ENCODE assay signal across 1 cellular context in the genomic region with DNA sequence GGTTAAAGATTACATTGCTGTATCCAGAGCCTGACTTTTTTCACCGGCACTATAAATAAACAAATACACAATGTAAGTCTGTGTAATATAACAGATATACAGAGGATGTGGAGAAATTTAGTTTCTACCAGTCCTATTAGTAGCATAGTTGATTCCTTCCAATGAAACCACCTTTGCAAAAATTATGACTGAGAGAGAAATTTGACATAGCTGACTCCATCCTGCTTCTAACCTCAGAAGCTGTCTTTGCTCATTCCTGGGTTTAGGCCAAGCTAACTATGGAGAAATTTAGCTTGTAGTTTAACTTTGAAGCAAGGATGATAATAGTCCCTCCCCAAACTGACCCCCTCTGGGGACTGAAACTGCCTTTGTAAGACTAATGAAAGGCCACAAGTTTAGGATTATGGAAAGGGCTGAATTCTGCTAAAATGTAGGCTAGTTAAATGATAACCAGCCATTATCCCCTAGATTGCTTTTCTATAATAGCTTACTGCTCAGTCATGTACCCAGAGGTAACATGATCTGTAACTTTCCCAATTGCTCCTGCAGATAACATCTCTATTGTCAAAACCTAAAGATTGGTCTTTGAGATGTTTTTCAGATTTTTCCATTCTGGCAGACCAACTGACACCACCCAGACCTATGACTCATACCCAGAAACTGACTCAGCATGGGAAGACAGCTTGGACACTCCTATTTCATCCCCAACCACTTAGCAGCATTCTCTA.
TF ChIP-seq lines count a peak whose summit lies in the region.

No MANE protein-coding gene starts in this region.

TF ChIP-seq in HEK293, 187 proteins besides CTCF, POLR2A, EP300 and RAD21 (continued from another document and continues in another):
- TF ChIP-seq ZNF768 (tag by site-specific recombination; IDR thresholded peaks at IDR 0.05) = no peak
- TF ChIP-seq, protein P1, sequence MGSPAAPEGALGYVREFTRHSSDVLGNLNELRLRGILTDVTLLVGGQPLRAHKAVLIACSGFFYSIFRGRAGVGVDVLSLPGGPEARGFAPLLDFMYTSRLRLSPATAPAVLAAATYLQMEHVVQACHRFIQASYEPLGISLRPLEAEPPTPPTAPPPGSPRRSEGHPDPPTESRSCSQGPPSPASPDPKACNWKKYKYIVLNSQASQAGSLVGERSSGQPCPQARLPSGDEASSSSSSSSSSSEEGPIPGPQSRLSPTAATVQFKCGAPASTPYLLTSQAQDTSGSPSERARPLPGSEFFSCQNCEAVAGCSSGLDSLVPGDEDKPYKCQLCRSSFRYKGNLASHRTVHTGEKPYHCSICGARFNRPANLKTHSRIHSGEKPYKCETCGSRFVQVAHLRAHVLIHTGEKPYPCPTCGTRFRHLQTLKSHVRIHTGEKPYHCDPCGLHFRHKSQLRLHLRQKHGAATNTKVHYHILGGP (tag by site-specific recombination; IDR thresholded peaks at IDR 0.05) = no peak
- TF ChIP-seq, protein P2, sequence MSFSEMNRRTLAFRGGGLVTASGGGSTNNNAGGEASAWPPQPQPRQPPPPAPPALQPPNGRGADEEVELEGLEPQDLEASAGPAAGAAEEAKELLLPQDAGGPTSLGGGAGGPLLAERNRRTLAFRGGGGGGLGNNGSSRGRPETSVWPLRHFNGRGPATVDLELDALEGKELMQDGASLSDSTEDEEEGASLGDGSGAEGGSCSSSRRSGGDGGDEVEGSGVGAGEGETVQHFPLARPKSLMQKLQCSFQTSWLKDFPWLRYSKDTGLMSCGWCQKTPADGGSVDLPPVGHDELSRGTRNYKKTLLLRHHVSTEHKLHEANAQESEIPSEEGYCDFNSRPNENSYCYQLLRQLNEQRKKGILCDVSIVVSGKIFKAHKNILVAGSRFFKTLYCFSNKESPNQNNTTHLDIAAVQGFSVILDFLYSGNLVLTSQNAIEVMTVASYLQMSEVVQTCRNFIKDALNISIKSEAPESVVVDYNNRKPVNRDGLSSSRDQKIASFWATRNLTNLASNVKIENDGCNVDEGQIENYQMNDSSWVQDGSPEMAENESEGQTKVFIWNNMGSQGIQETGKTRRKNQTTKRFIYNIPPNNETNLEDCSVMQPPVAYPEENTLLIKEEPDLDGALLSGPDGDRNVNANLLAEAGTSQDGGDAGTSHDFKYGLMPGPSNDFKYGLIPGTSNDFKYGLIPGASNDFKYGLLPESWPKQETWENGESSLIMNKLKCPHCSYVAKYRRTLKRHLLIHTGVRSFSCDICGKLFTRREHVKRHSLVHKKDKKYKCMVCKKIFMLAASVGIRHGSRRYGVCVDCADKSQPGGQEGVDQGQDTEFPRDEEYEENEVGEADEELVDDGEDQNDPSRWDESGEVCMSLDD (tag by site-specific recombination; IDR thresholded peaks at IDR 0.05) = no peak
- TF ChIP-seq ZNF433 (tag by site-specific recombination; IDR thresholded peaks at IDR 0.05; ENCODE audit: low read depth) = no peak
- TF ChIP-seq ZSCAN16 (tag by site-specific recombination; IDR thresholded peaks at IDR 0.05) = no peak
- TF ChIP-seq ZNF792 (tag by site-specific recombination; IDR thresholded peaks at IDR 0.05) = no peak
- TF ChIP-seq KLF7 (tag by site-specific recombination; IDR thresholded peaks at IDR 0.05; ENCODE audit: borderline replicate concordance) = no peak
- TF ChIP-seq ZNF19 (tag by site-specific recombination; IDR thresholded peaks at IDR 0.05; ENCODE audit: low read depth) = no peak
- TF ChIP-seq ZNF37A (tag by site-specific recombination; IDR thresholded peaks at IDR 0.05) = no peak
- no peak for TF ChIP-seq ZSCAN4 (tag by site-specific recombination; IDR thresholded peaks at IDR 0.05)
- peak; percentile 71 for TF ChIP-seq ZNF335 (tag by site-specific recombination; conservative IDR thresholded peaks at IDR 0.05)
- TF ChIP-seq TCF7L2 (IDR thresholded peaks at IDR 0.05; ENCODE audit: borderline replicate concordance, low read depth, low read length) = peak; percentile 65; the same call in 1 of the 2 replicates
- no peak for TF ChIP-seq ZNF169 (tag by site-specific recombination; IDR thresholded peaks at IDR 0.05)
- no peak for TF ChIP-seq ZBTB8A (tag by site-specific recombination; IDR thresholded peaks at IDR 0.05)
- TF ChIP-seq ZBTB17 (tag by site-specific recombination; IDR thresholded peaks at IDR 0.05) = no peak
- TF ChIP-seq ZNF239 (tag by site-specific recombination; IDR thresholded peaks at IDR 0.05) = no peak
- TF ChIP-seq ZNF416 (tag by site-specific recombination; IDR thresholded peaks at IDR 0.05) = no peak
- TF ChIP-seq ZNF707 (tag by site-specific recombination; IDR thresholded peaks at IDR 0.05) = no peak
- peak; percentile 42; the same call in 1 of the 2 replicates for TF ChIP-seq ZBTB21 (tag by site-specific recombination; IDR thresholded peaks at IDR 0.05)
- TF ChIP-seq, protein P3, sequence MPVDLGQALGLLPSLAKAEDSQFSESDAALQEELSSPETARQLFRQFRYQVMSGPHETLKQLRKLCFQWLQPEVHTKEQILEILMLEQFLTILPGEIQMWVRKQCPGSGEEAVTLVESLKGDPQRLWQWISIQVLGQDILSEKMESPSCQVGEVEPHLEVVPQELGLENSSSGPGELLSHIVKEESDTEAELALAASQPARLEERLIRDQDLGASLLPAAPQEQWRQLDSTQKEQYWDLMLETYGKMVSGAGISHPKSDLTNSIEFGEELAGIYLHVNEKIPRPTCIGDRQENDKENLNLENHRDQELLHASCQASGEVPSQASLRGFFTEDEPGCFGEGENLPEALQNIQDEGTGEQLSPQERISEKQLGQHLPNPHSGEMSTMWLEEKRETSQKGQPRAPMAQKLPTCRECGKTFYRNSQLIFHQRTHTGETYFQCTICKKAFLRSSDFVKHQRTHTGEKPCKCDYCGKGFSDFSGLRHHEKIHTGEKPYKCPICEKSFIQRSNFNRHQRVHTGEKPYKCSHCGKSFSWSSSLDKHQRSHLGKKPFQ (tag by site-specific recombination; IDR thresholded peaks at IDR 0.05) = no peak
- no peak for TF ChIP-seq ZSCAN18 (tag by site-specific recombination; IDR thresholded peaks at IDR 0.05)
- TF ChIP-seq ZBTB11 (tag by site-specific recombination; conservative IDR thresholded peaks at IDR 0.05; ENCODE audit: low read depth) = no peak
- peak; percentile 99 for TF ChIP-seq SP7 (tag by site-specific recombination; IDR thresholded peaks at IDR 0.05)
- TF ChIP-seq, protein P4, sequence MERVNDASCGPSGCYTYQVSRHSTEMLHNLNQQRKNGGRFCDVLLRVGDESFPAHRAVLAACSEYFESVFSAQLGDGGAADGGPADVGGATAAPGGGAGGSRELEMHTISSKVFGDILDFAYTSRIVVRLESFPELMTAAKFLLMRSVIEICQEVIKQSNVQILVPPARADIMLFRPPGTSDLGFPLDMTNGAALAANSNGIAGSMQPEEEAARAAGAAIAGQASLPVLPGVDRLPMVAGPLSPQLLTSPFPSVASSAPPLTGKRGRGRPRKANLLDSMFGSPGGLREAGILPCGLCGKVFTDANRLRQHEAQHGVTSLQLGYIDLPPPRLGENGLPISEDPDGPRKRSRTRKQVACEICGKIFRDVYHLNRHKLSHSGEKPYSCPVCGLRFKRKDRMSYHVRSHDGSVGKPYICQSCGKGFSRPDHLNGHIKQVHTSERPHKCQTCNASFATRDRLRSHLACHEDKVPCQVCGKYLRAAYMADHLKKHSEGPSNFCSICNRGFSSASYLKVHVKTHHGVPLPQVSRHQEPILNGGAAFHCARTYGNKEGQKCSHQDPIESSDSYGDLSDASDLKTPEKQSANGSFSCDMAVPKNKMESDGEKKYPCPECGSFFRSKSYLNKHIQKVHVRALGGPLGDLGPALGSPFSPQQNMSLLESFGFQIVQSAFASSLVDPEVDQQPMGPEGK (tag by site-specific recombination; IDR thresholded peaks at IDR 0.05) = no peak
- no peak for TF ChIP-seq ZNF274 (IDR thresholded peaks at IDR 0.05; ENCODE audit: low read length)
- no peak for TF ChIP-seq ZNF274 (tag by site-specific recombination; IDR thresholded peaks at IDR 0.05; ENCODE audit: borderline replicate concordance)
- no peak for TF ChIP-seq ZNF558 (tag by site-specific recombination; IDR thresholded peaks at IDR 0.05)
- TF ChIP-seq KLF1 (tag by site-specific recombination; IDR thresholded peaks at IDR 0.05) = no peak
- TF ChIP-seq, protein P5, sequence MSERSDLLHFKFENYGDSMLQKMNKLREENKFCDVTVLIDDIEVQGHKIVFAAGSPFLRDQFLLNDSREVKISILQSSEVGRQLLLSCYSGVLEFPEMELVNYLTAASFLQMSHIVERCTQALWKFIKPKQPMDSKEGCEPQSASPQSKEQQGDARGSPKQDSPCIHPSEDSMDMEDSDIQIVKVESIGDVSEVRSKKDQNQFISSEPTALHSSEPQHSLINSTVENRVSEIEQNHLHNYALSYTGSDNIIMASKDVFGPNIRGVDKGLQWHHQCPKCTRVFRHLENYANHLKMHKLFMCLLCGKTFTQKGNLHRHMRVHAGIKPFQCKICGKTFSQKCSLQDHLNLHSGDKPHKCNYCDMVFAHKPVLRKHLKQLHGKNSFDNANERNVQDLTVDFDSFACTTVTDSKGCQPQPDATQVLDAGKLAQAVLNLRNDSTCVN (tag by site-specific recombination; optimal IDR thresholded peaks at IDR 0.05) = no peak
- TF ChIP-seq, protein P6, sequence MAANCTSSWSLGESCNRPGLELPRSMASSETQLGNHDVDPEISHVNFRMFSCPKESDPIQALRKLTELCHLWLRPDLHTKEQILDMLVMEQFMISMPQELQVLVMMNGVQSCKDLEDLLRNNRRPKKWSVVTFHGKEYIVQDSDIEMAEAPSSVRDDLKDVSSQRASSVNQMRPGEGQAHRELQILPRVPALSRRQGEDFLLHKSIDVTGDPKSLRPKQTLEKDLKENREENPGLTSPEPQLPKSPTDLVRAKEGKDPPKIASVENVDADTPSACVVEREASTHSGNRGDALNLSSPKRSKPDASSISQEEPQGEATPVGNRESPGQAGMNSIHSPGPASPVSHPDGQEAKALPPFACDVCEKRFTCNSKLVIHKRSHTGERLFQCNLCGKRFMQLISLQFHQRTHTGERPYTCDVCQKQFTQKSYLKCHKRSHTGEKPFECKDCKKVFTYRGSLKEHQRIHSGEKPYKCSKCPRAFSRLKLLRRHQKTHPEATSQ (tag by site-specific recombination; IDR thresholded peaks at IDR 0.05) = no peak
- TF ChIP-seq ZNF843 (tag by site-specific recombination; IDR thresholded peaks at IDR 0.05) = no peak
- no peak for TF ChIP-seq ZNF529 (tag by site-specific recombination; IDR thresholded peaks at IDR 0.05; ENCODE audit: insufficient replicate concordance)
- peak; percentile 72 for TF ChIP-seq PRDM1 (tag by site-specific recombination; IDR thresholded peaks at IDR 0.05)
- no peak for TF ChIP-seq ZNF596 (tag by site-specific recombination; IDR thresholded peaks at IDR 0.05)
- no peak for TF ChIP-seq GLIS1 (tag by site-specific recombination; IDR thresholded peaks at IDR 0.05)
- TF ChIP-seq OVOL3 (tag by site-specific recombination; IDR thresholded peaks at IDR 0.05) = no peak
- no peak for TF ChIP-seq ZFHX2 (tag by site-specific recombination; conservative IDR thresholded peaks at IDR 0.05)
- peak; percentile 53; the same call in 1 of the 2 replicates for TF ChIP-seq ZXDB (tag by site-specific recombination; IDR thresholded peaks at IDR 0.05)
- no peak for TF ChIP-seq ZNF76 (tag by site-specific recombination; IDR thresholded peaks at IDR 0.05; ENCODE audit: borderline replicate concordance, low read depth)
- TF ChIP-seq, protein P7, sequence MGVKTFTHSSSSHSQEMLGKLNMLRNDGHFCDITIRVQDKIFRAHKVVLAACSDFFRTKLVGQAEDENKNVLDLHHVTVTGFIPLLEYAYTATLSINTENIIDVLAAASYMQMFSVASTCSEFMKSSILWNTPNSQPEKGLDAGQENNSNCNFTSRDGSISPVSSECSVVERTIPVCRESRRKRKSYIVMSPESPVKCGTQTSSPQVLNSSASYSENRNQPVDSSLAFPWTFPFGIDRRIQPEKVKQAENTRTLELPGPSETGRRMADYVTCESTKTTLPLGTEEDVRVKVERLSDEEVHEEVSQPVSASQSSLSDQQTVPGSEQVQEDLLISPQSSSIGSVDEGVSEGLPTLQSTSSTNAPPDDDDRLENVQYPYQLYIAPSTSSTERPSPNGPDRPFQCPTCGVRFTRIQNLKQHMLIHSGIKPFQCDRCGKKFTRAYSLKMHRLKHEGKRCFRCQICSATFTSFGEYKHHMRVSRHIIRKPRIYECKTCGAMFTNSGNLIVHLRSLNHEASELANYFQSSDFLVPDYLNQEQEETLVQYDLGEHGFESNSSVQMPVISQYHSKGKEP (tag by site-specific recombination; IDR thresholded peaks at IDR 0.05) = no peak
- TF ChIP-seq ZNF121 (tag by site-specific recombination; IDR thresholded peaks at IDR 0.05) = no peak
- no peak for TF ChIP-seq GLI4 (tag by site-specific recombination; IDR thresholded peaks at IDR 0.05)
